Comparison of ENCODE assay signal across 10 cellular contexts in genomic region chr1:25435315-25436103, GRCh38. TPM values are rescaled to one million over a fixed set of nuclear protein-coding genes. Genes with fewer than 3 reads are reported as not detected.
DNase-seq lines count a peak whose midpoint lies in the region; ATAC-seq and TF ChIP-seq lines count a peak whose summit lies in the region.
"Had no signal": no experiment of that assay in that cellular context is flagged by ENCODE, and none has a peak within 500 bp of the region (broad histone marks: within the 10 kb centered on the region; RNA-seq: fewer than 3 reads in every experiment).

No MANE protein-coding gene starts in this region.

- H3K4me3 Mint-ChIP-seq in CD14-positive monocyte (peak overlapping the region; percentile 25 to 43), naive B cell (peak overlapping the region in 6 of 8 donors; percentile 2 to 90 (median 50))

- H3K9me3 ChIP-seq in adipocyte (ENCODE audit: control insufficient read depth, low read length) (no peaks in the 10 kb centered on the region), WERI-Rb-1 (ENCODE audit: severe bottlenecking) (no peaks in the 10 kb centered on the region)

- H3K27ac Mint-ChIP-seq in CD14-positive monocyte = peak overlapping the region in 6 of 7 donors; percentile 13 to 72 (median 50)
- peak overlapping the region in 5 of 6 donors; percentile 6 to 61 (median 39) for H3K27ac Mint-ChIP-seq in naive B cell

- peaks cover 50% of the 10 kb centered on the region for H3K4me1 ChIP-seq in adipocyte (ENCODE audit: control insufficient read depth, insufficient read depth, low read length)

- H3K9me3 Mint-ChIP-seq in CD14-positive monocyte = peaks cover 0 to 5% (median 0%) of the 10 kb centered on the region in 7 donors
- no peaks in the 10 kb centered on the region for H3K9me3 Mint-ChIP-seq in naive B cell

- no peak for ATAC-seq in naive B cell (ENCODE audit: low read depth in 2 of 2)
- no peak for ATAC-seq in GM21786 (IDR thresholded peaks at IDR 0.05; ENCODE audit: unreplicated experiment)
- ATAC-seq in GM19455 (IDR thresholded peaks at IDR 0.05; ENCODE audit: unreplicated experiment) = no peak

- no peak overlapping the region for H3K27ac ChIP-seq in WERI-Rb-1

- H3K27me3 ChIP-seq in adipocyte (replicated peaks; ENCODE audit: control insufficient read depth, insufficient read depth, low read length) (no peaks in the 10 kb centered on the region), WERI-Rb-1 (ENCODE audit: insufficient read depth, low read depth, severe bottlenecking) (no peaks in the 10 kb centered on the region)

- H3K27me3 Mint-ChIP-seq in CD14-positive monocyte (ENCODE audit: low read depth in 3 of 3) (no peaks in the 10 kb centered on the region), naive B cell (no peaks in the 10 kb centered on the region)

- DNase-seq in CD14-positive monocyte (ENCODE audit: low spot score) (no peak), KBM-7 (peak; percentile 32), adipocyte (ENCODE audit: low read depth) (peak; percentile 76), naive B cell (no peak), WERI-Rb-1 (no peak), A172 (ENCODE audit: low spot score) (no peak)
- DNase-seq: NCI-H2029 treated with DMSO at 0.1 percent for 48 hours; stimulated activated CD4-positive, alpha-beta T cell treated with anti-CD3 and anti-CD28 coated beads, Interleukin-2, amount 100 ng/mL, for 24 hours had no signal

- H3K4me3 ChIP-seq in adipocyte (ENCODE audit: low read length) (peak overlapping the region; percentile 73), WERI-Rb-1 (ENCODE audit: low read depth, low read length) (no peak overlapping the region)

- peak overlapping the region; percentile 53 for H3K9ac ChIP-seq in adipocyte (ENCODE audit: low read length)

- TF ChIP-seq CTCF in CD14-positive monocyte (IDR thresholded peaks at IDR 0.05) (no peak), WERI-Rb-1 (IDR thresholded peaks at IDR 0.05; ENCODE audit: low read depth, low read length) (no peak)

- in situ Hi-C loops in KBM-7 (cut with MboI; ENCODE audit: low pct_unique_long_range_greater_than_20kb, low sequenced_read_pairs) = no loop called here

- H3K36me3 ChIP-seq in adipocyte (ENCODE audit: control insufficient read depth, insufficient read depth, low read length, severe bottlenecking) (no peaks in the 10 kb centered on the region), WERI-Rb-1 (peaks cover 16% of the 10 kb centered on the region)

- intact Hi-C loops in CD14-positive monocyte (cut with micrococcal nuclease) = no loop called here

- peaks cover 50% of the 10 kb centered on the region for H3K4me1 Mint-ChIP-seq in CD14-positive monocyte
- H3K4me1 Mint-ChIP-seq in naive B cell = peaks cover 33 to 68% (median 50%) of the 10 kb centered on the region in 3 donors

- H3K36me3 Mint-ChIP-seq in CD14-positive monocyte = peaks cover 4 to 12% of the 10 kb centered on the region in 2 donors
- H3K36me3 Mint-ChIP-seq in naive B cell = no peaks in the 10 kb centered on the region

RNA-seq across cellular contexts. Expression of gene MACO1, which starts 4.8 kb away (rescaled TPM):
- 1 to 10 TPM; 2.6 to 4.1 TPM for polyA plus RNA-seq in CD14-positive monocyte
- polyA plus RNA-seq in naive B cell (ENCODE audit: low read depth in 6 of 6) = 1 to 10 TPM; 2.7 to 9.9 (median 7.2) TPM
- 12.4 and 12.6 TPM in 2 replicates for total RNA-seq in A172 (2014; rRNA removed; shearing (Covaris generic))

RNA-seq across cellular contexts. Expression of gene RHCE, which starts 14.9 kb away (rescaled TPM):
- polyA plus RNA-seq in CD14-positive monocyte (under 1 TPM in 1 of 2 donors, not detected in 1; 0.47 TPM), naive B cell (ENCODE audit: low read depth in 6 of 6) (under 1 TPM in 3 of 6 donors, not detected in 3; 0.23 to 0.70 (median 0.28) TPM)
- 0.38 TPM in 1 of 2 replicates, not detected in the other for total RNA-seq in A172 (2014; rRNA removed; shearing (Covaris generic))

Comparison
In these comparisons a context has a peak if more than half of its experiments do, and no peak if none do; other contexts are left out.
1. DNase-seq: peak in KBM-7 (single experiment) and adipocyte (single experiment); none in CD14-positive monocyte (single experiment), naive B cell (single experiment), WERI-Rb-1 (single experiment) and A172 (single experiment).